Comparison of ENCODE assay signal across 19 cellular contexts in the genomic region with DNA sequence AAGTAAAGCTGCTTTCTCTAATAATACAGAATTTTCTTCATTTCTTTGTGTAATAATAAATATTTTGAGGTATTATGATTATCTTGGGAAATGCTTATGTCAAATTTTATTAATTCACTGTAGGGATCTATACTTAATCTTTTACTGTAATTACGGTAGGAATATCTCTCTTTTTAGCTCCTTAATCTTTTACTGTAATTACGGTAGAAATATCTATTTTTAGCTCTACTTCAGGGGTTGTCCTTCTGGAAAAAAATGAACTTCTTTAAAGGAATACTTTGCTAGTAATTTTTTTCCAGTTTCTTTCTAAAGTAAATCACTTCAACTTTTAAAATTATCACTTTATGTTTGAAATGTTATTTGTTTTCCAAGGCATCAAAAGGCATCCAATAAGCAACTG.
"Had no signal": no experiment of that assay in that cellular context is flagged by ENCODE, and none has a peak within 500 bp of the region (broad histone marks: within the 10 kb centered on the region; RNA-seq: fewer than 3 reads in every experiment).

No MANE protein-coding gene starts in this region.

- H3K36me3 ChIP-seq: heart left ventricle, spleen, tibial artery, upper lobe of left lung, uterus had no signal

- H3K4me1 ChIP-seq: heart left ventricle, psoas muscle, spleen, tibial artery, upper lobe of left lung, uterus had no signal

- ATAC-seq: heart left ventricle; naive thymus-derived CD4-positive, alpha-beta T cell; psoas muscle; sciatic nerve; stimulated activated memory B cell treated with anti-CD40 and anti-IgM and Interleukin-4, amounts not matched to agents 10 μg/mL and 1 μg/mL and 100 μg/mL, for 72 hours had no signal

- DNase-seq: effector CD4-positive, alpha-beta T cell; endodermal cell; erythroblast; heart left ventricle; hippocampal formation; kidney glomerular epithelial cell; naive thymus-derived CD4-positive, alpha-beta T cell; nephron progenitor cell; psoas muscle; retina; spleen; stimulated activated CD4-positive, alpha-beta T cell treated with anti-CD3 and anti-CD28 coated beads, Interleukin-15, amount 100 ng/mL, for 24 hours; stimulated activated CD4-positive, alpha-beta T cell treated with anti-CD3 and anti-CD28 coated beads, Interleukin-1b, Interleukin-23, amount 100 ng/mL, for 48 hours; stimulated activated CD4-positive, alpha-beta T cell treated with anti-CD3 and anti-CD28 coated beads, Interleukin-4, amount 100 ng/mL, for 24 hours; tibial artery; upper lobe of left lung; uterus had no signal

- H3K4me3 ChIP-seq: heart left ventricle, psoas muscle, spleen, tibial artery, upper lobe of left lung, uterus had no signal

- H3K27ac ChIP-seq: heart left ventricle, psoas muscle, spleen, tibial artery, upper lobe of left lung, uterus had no signal

- H3K9me3 ChIP-seq: tibial artery, upper lobe of left lung, uterus had no signal

- H3K27me3 ChIP-seq: heart left ventricle, spleen, tibial artery, upper lobe of left lung, uterus had no signal
